In genomic region chr2:65129613-65130439, GRCh38 we compare ENCODE assay signal across 9 cellular contexts. TPM values are rescaled to one million over a fixed set of nuclear protein-coding genes. Genes with fewer than 3 reads are reported as not detected.
DNase-seq lines count a peak whose midpoint lies in the region; ATAC-seq, FAIRE-seq and TF ChIP-seq lines count a peak whose summit lies in the region.
"Had no signal": no experiment of that assay in that cellular context is flagged by ENCODE, and none has a peak within 500 bp of the region (broad histone marks: within the 10 kb centered on the region; RNA-seq: fewer than 3 reads in every experiment).

Gene RAB1A, minus strand, starts transcription at chr2:65130106. Its CDS starts 191 bp downstream, at chr2:65129915.

- H3K9ac ChIP-seq in mammary epithelial cell (ENCODE audit: insufficient read depth, low read length) (peak within 1 kb of the TSS; percentile 98), iPS-20b (ENCODE audit: low read depth, low read length) (peak within 1 kb of the TSS; percentile 88)

- DNase-seq in AG08396 (ENCODE audit: low spot score), result peak; percentile 99
- peak; percentile 99 for DNase-seq in NCI-H2227 (lab: John Stamatoyannopoulos, UW; ENCODE audit: unreplicated experiment)
- DNase-seq in WERI-Rb-1, result peak; percentile 100
- DNase-seq in mammary epithelial cell, result peak; percentile 99
- DNase-seq in small intestine, result peak; percentile 100

- no peaks in the 10 kb centered on the region for H3K27me3 ChIP-seq in WERI-Rb-1 (ENCODE audit: insufficient read depth, low read depth, severe bottlenecking)
- H3K27me3 ChIP-seq in mammary epithelial cell (ENCODE audit: insufficient read depth, low read length), result no peaks in the 10 kb centered on the region
- H3K27me3 ChIP-seq in iPS-20b (ENCODE audit: insufficient read depth, low read length), result no peaks in the 10 kb centered on the region
- H3K27me3 ChIP-seq in small intestine (ENCODE audit: control insufficient read depth in 2 of 2, insufficient read depth in 2 of 2, low read length in 2 of 2), result no peaks in the 10 kb centered on the region

- H3K79me2 ChIP-seq in mammary epithelial cell (ENCODE audit: insufficient read depth, low read length), result peaks cover 52% of the 10 kb centered on the region

- CTCF ChIA-PET in mammary epithelial cell (lab: Charles Lee; ENCODE audit: low non-redundant PET), result interaction anchor here (0.6 to 1.0 kb wide), 7 partner anchors 27 to 141 kb away, joined by 3 to 12 read pairs (median 3); no protein-coding TSS in a partner anchor

- intact Hi-C loops in mammary epithelial cell (cut with micrococcal nuclease), result loop anchor here (1.0 to 10.0 kb wide), 6 partner anchors 23 to 605 kb away; partner anchors contain the start of genes ACTR2, AFTPH, SLC1A4 and SPRED2

- H3K27ac ChIP-seq in WERI-Rb-1 (peak within 1 kb of the TSS; percentile 97), mammary epithelial cell (ENCODE audit: insufficient read depth, low read depth, low read length) (peak within 1 kb of the TSS; percentile 92), iPS-20b (ENCODE audit: low read length) (peak within 1 kb of the TSS; percentile 79), small intestine (ENCODE audit: low read depth in 1 of 2, low read length in 1 of 2) (peak within 1 kb of the TSS; percentile 99)

- peaks cover 10% of the 10 kb centered on the region for H3K36me3 ChIP-seq in WERI-Rb-1
- no peaks in the 10 kb centered on the region for H3K36me3 ChIP-seq in mammary epithelial cell (ENCODE audit: insufficient read depth, low read length)
- H3K36me3 ChIP-seq in iPS-20b (ENCODE audit: insufficient read depth, low read depth, low read length), result no peaks in the 10 kb centered on the region
- H3K36me3 ChIP-seq in small intestine (ENCODE audit: control insufficient read depth in 2 of 2, insufficient read depth in 2 of 2, low read length in 2 of 2), result no peaks in the 10 kb centered on the region

- WGBS in mammary epithelial cell (ENCODE audit: low coverage, missing lambda C conversion rate), result 0% methylated on average over 2 of the region's 73 CpGs
- 0 to 1% (median 0%) methylated on average over 51 to 73 of the region's 73 CpGs for WGBS in small intestine, 3 donors

- H3K4me3 ChIP-seq in WERI-Rb-1 (ENCODE audit: low read depth, low read length), result peak within 1 kb of the TSS; percentile 92
- H3K4me3 ChIP-seq in mammary epithelial cell (replicated peaks in 1 of 3; ENCODE audit: insufficient read depth in 1 of 3, low read depth in 2 of 3, low read length in 3 of 3), result peak within 1 kb of the TSS; percentile 92 to 98 (median 93)
- H3K4me3 ChIP-seq in iPS-20b (ENCODE audit: low read length), result peak within 1 kb of the TSS; percentile 99
- H3K4me3 ChIP-seq in small intestine (ENCODE audit: low read depth in 1 of 2, low read length in 2 of 2), result peak within 1 kb of the TSS; percentile 90 to 93

- TF ChIP-seq CTCF in WERI-Rb-1 (IDR thresholded peaks at IDR 0.05; ENCODE audit: low read depth, low read length) (peak; percentile 41; the same call in 1 of the 2 replicates), mammary epithelial cell (conservative IDR thresholded peaks at IDR 0.05 in 1 of 2, IDR thresholded peaks at IDR 0.05 in 1 of 2; ENCODE audit: extremely low read depth in 1 of 2, insufficient read depth in 1 of 2, low read depth in 1 of 2, low read length in 2 of 2) (no peak)

- BruUV-seq in mammary epithelial cell (replicated peaks; lab: Mats Ljungman, UMichigan), result no TSS peak

- H3K4me1 ChIP-seq in mammary epithelial cell (ENCODE audit: insufficient read depth, low read length), result peaks cover 6% of the 10 kb centered on the region
- H3K4me1 ChIP-seq in iPS-20b (ENCODE audit: insufficient read depth, low read length), result peaks cover 17% of the 10 kb centered on the region; the same call in 1 of the 2 replicates
- peaks cover 0 to 3% of the 10 kb centered on the region in 2 donors for H3K4me1 ChIP-seq in small intestine (ENCODE audit: control insufficient read depth in 2 of 2, insufficient read depth in 1 of 2, low read depth in 1 of 2, low read length in 1 of 2)

- no peak for FAIRE-seq in small intestine (lab: Jason Lieb, UNC)
- FAIRE-seq: islet of Langerhans had no signal

- H3K9me3 ChIP-seq in WERI-Rb-1 (ENCODE audit: severe bottlenecking) (peaks cover 2% of the 10 kb centered on the region), mammary epithelial cell (replicated peaks; ENCODE audit: insufficient read depth, low read length) (no peaks in the 10 kb centered on the region), iPS-20b (ENCODE audit: insufficient read depth, low read depth, low read length) (no peaks in the 10 kb centered on the region), small intestine (ENCODE audit: control insufficient read depth, low read depth) (no peaks in the 10 kb centered on the region)

- H2AFZ ChIP-seq in mammary epithelial cell (ENCODE audit: low read depth, low read length), result peak within 1 kb of the TSS; percentile 93

- in situ Hi-C loops in mammary epithelial cell (cut with MboI; ENCODE audit: low sequenced_read_pairs in 2 of 2), result no loop called here

- ATAC-seq in GM18907 (IDR thresholded peaks at IDR 0.05; ENCODE audit: unreplicated experiment) (peak; percentile 97), HG03159 (IDR thresholded peaks at IDR 0.05; ENCODE audit: unreplicated experiment) (peak; percentile 97)

- peaks cover under 1% of the 10 kb centered on the region for H4K20me1 ChIP-seq in mammary epithelial cell (ENCODE audit: insufficient read depth, low read length)

- H3K4me2 ChIP-seq in mammary epithelial cell (ENCODE audit: insufficient read depth, low read depth, low read length), result peak within 1 kb of the TSS; percentile 93

- dilution Hi-C loops in mammary epithelial cell (cut with HindIII; ENCODE audit: low sequenced_read_pairs), result no loop called here

RNA-seq across cellular contexts. Expression of gene RAB1A, which starts in this region (rescaled TPM):
- 100 to 1,000 TPM in 1 of 2 donors, 10 to 100 TPM in 1; 76.7 to 158 TPM for total RNA-seq in mammary epithelial cell
- polyA plus RNA-seq in mammary epithelial cell, result 146 TPM
- polyA minus RNA-seq in mammary epithelial cell, result 68.1 TPM
- polyA plus RNA-seq in small intestine, result 100 to 1,000 TPM; 144 to 182 (median 147) TPM

Comparison
In these comparisons a context has a peak if more than half of its experiments do, and no peak if none do; other contexts are left out.
1. Peak in every context shown above with its lines: DNase-seq, ATAC-seq, H3K4me3 ChIP-seq and H3K27ac ChIP-seq.